Comparison of ENCODE assay signal across 19 cellular contexts in genomic region chr1:41468082-41468762, GRCh38. TPM values are rescaled to one million over a fixed set of nuclear protein-coding genes. Genes with fewer than 3 reads are reported as not detected.
DNase-seq lines count a peak whose midpoint lies in the region; ATAC-seq and TF ChIP-seq lines count a peak whose summit lies in the region.
"Had no signal": no experiment of that assay in that cellular context is flagged by ENCODE, and none has a peak within 500 bp of the region (broad histone marks: within the 10 kb centered on the region; RNA-seq: fewer than 3 reads in every experiment).

No MANE protein-coding gene starts in this region.

- H3K27me3 Mint-ChIP-seq in naive thymus-derived CD4-positive, alpha-beta T cell, result peaks cover 0 to 6% (median 0%) of the 10 kb centered on the region in 5 donors

- no peaks in the 10 kb centered on the region for H3K9me3 Mint-ChIP-seq in naive thymus-derived CD4-positive, alpha-beta T cell
- H3K9me3 Mint-ChIP-seq: H9, T-cell had no signal

- POLR2A ChIA-PET in PC-9 (lab: Charles Lee; ENCODE audit: unreplicated experiment), result interaction anchor here (0.7 kb wide), 2 partner anchors 106 to 1670 kb away, joined by 3 to 5 read pairs; no protein-coding TSS in a partner anchor
- POLR2A ChIA-PET in naive thymus-derived CD4-positive, alpha-beta T cell (lab: Charles Lee), result no interaction called here

- H3K27me3 ChIP-seq in BLaER1 (no peaks in the 10 kb centered on the region), PC-9 (ENCODE audit: insufficient read depth, low read depth) (no peaks in the 10 kb centered on the region)
- no peaks in the 10 kb centered on the region for H3K27me3 ChIP-seq in naive thymus-derived CD4-positive, alpha-beta T cell (ENCODE audit: control insufficient read depth in 2 of 2, insufficient read depth in 2 of 2, low read length in 2 of 2)

- H3K4me1 Mint-ChIP-seq in naive thymus-derived CD4-positive, alpha-beta T cell, result no peaks in the 10 kb centered on the region
- H3K4me1 Mint-ChIP-seq: T-cell had no signal

- TF ChIP-seq CTCF in PC-9 (conservative IDR thresholded peaks at IDR 0.05), result no peak
- no peak for TF ChIP-seq CTCF in mucosa of descending colon (IDR thresholded peaks at IDR 0.05)

- peak; percentile 14; the same call in 1 of the 2 replicates for TF ChIP-seq RAD21 in Ishikawa (IDR thresholded peaks at IDR 0.05; ENCODE audit: low read depth)

- no peaks in the 10 kb centered on the region for H3K9me2 ChIP-seq in PC-9 (ENCODE audit: insufficient read depth)

- BruUV-seq in PC-9 (replicated peaks; lab: Mats Ljungman, UMichigan), result no TSS peak

- peak overlapping the region; percentile 53 for H3K27ac ChIP-seq in BLaER1
- no peak overlapping the region for H3K27ac ChIP-seq in PC-9
- H3K27ac ChIP-seq in naive thymus-derived CD4-positive, alpha-beta T cell (ENCODE audit: low read depth, low read length), result no peak overlapping the region
- H3K27ac ChIP-seq: HL-60, SK-N-MC had no signal

- intact Hi-C loops in PC-9 (cut with micrococcal nuclease; ENCODE audit: unreplicated experiment), result loop anchor here (1.0 kb wide), 1 partner anchor 47 kb away; no protein-coding TSS in a partner anchor
- intact Hi-C loops in mucosa of descending colon (cut with DNase I, micrococcal nuclease), result no loop called here
- intact Hi-C loops in naive thymus-derived CD4-positive, alpha-beta T cell (cut with micrococcal nuclease), result no loop called here

- peaks cover 14% of the 10 kb centered on the region for H3F3A ChIP-seq in PC-9 (ENCODE audit: insufficient read depth, low read depth)

- H3K9ac ChIP-seq in BLaER1, result no peak overlapping the region

- no peak overlapping the region for H3K27ac Mint-ChIP-seq in naive thymus-derived CD4-positive, alpha-beta T cell
- H3K27ac Mint-ChIP-seq: H9, T-cell had no signal

- no peak overlapping the region for H2AFZ ChIP-seq in PC-9

- no peaks in the 10 kb centered on the region for H3K79me2 ChIP-seq in PC-9 (ENCODE audit: low read depth)

- peak; percentile 87 for ATAC-seq in mucosa of descending colon
- no peak for ATAC-seq in left lobe of liver
- ATAC-seq in naive thymus-derived CD4-positive, alpha-beta T cell, result no peak
- ATAC-seq: PC-3, T-cell had no signal

- H3K9me3 ChIP-seq in BLaER1 (no peaks in the 10 kb centered on the region), PC-9 (ENCODE audit: insufficient read depth, low read depth) (no peaks in the 10 kb centered on the region), mucosa of descending colon (no peaks in the 10 kb centered on the region)
- no peaks in the 10 kb centered on the region for H3K9me3 ChIP-seq in naive thymus-derived CD4-positive, alpha-beta T cell (ENCODE audit: control insufficient read depth in 2 of 3, low read length in 3 of 3)
- H3K9me3 ChIP-seq: Caco-2 had no signal

- TF ChIP-seq EP300 in Ishikawa (IDR thresholded peaks at IDR 0.05; ENCODE audit: borderline replicate concordance), result no peak

- DNase-seq in PC-9 (peak; percentile 70 to 73), mucosa of descending colon (peak in 2 of 3 donors; percentile 43 to 61), left lobe of liver (ENCODE audit: low spot score) (no peak), NCI-H748 (lab: John Stamatoyannopoulos, UW; ENCODE audit: unreplicated experiment) (no peak)
- DNase-seq in naive thymus-derived CD4-positive, alpha-beta T cell, result no peak
- no peak for DNase-seq in activated CD4-positive, alpha-beta T cell treated with anti-CD3 and anti-CD28 coated beads for 48 hours
- DNase-seq: Caco-2, H9, NCI-H1930, NCI-H226, NCI-H526 treated with DMSO at 0.1 percent for 48 hours, PC-3, Right ventricle myocardium superior, T-cell had no signal

- H3K4me2 ChIP-seq in BLaER1, result peak overlapping the region; percentile 78
- H3K4me2 ChIP-seq in PC-9, result peak overlapping the region; percentile 56

- CTCF ChIA-PET in PC-9 (lab: Charles Lee), result interaction anchor here (0.7 to 1.8 kb wide), 2 partner anchors 19 to 35 kb away, joined by 3 to 5 read pairs; no protein-coding TSS in a partner anchor
- CTCF ChIA-PET in naive thymus-derived CD4-positive, alpha-beta T cell (lab: Charles Lee), result no interaction called here

- H3K36me3 ChIP-seq in BLaER1 (no peaks in the 10 kb centered on the region), PC-9 (ENCODE audit: low read depth) (no peaks in the 10 kb centered on the region), mucosa of descending colon (ENCODE audit: low read depth) (no peaks in the 10 kb centered on the region)
- H3K36me3 ChIP-seq in naive thymus-derived CD4-positive, alpha-beta T cell (ENCODE audit: control insufficient read depth in 2 of 3, insufficient read depth in 3 of 3, low read length in 3 of 3), result no peaks in the 10 kb centered on the region

- H3K4me3 ChIP-seq in BLaER1 (no peak overlapping the region), PC-9 (no peak overlapping the region), mucosa of descending colon (no peak overlapping the region)
- H3K4me3 ChIP-seq in naive thymus-derived CD4-positive, alpha-beta T cell (ENCODE audit: low read length), result no peak overlapping the region
- H3K4me3 ChIP-seq: SK-N-MC had no signal

- H4K20me1 ChIP-seq in BLaER1 (no peaks in the 10 kb centered on the region), PC-9 (ENCODE audit: insufficient read depth) (no peaks in the 10 kb centered on the region)

- H3K4me1 ChIP-seq in BLaER1 (peaks cover 50% of the 10 kb centered on the region), PC-9 (replicated peaks; ENCODE audit: insufficient read depth) (peaks cover 36% of the 10 kb centered on the region), mucosa of descending colon (ENCODE audit: low read depth) (peaks cover 26% of the 10 kb centered on the region)
- H3K4me1 ChIP-seq in naive thymus-derived CD4-positive, alpha-beta T cell (ENCODE audit: control insufficient read depth in 2 of 2, insufficient read depth in 2 of 2, low read length in 2 of 2), result no peaks in the 10 kb centered on the region

- no peak overlapping the region for H3K4me3 Mint-ChIP-seq in naive thymus-derived CD4-positive, alpha-beta T cell
- H3K4me3 Mint-ChIP-seq: H9, T-cell had no signal

- H3K36me3 Mint-ChIP-seq in naive thymus-derived CD4-positive, alpha-beta T cell, result no peaks in the 10 kb centered on the region
- H3K36me3 Mint-ChIP-seq: T-cell had no signal

TF ChIP-seq in Ishikawa, 13 proteins besides CTCF, POLR2A, EP300 and RAD21:
- no peak for TF ChIP-seq REST (IDR thresholded peaks at IDR 0.05; ENCODE audit: low read depth)
- no peak for TF ChIP-seq EGR1 (IDR thresholded peaks at IDR 0.05)
- no peak for TF ChIP-seq NFIC (IDR thresholded peaks at IDR 0.05)
- TF ChIP-seq TEAD4 (IDR thresholded peaks at IDR 0.05), result no peak
- TF ChIP-seq TAF1 (IDR thresholded peaks at IDR 0.05; ENCODE audit: low read depth), result no peak
- TF ChIP-seq USF1 (IDR thresholded peaks at IDR 0.05), result no peak
- no peak for TF ChIP-seq MAX (IDR thresholded peaks at IDR 0.05)
- no peak for TF ChIP-seq CEBPB (IDR thresholded peaks at IDR 0.05)
- TF ChIP-seq ZBTB7A (IDR thresholded peaks at IDR 0.05; ENCODE audit: low read depth), result no peak
- no peak for TF ChIP-seq CREB1 (IDR thresholded peaks at IDR 0.05; ENCODE audit: low read depth)
- no peak for TF ChIP-seq TCF12 (IDR thresholded peaks at IDR 0.05; ENCODE audit: low read depth)
- no peak for TF ChIP-seq YY1 (IDR thresholded peaks at IDR 0.05; ENCODE audit: low read depth)
- TF ChIP-seq FOXM1 (IDR thresholded peaks at IDR 0.05; ENCODE audit: borderline replicate concordance, low read depth), result no peak

RNA-seq across cellular contexts. Expression of gene EDN2, which starts 16.3 kb away (rescaled TPM):
- total RNA-seq in PC-9 (2021) (0.43 and 0.48 TPM in 2 replicates), mucosa of descending colon (1 to 10 TPM; 1.6 to 5.8 (median 2.0) TPM), left lobe of liver (not detected)
- total RNA-seq in naive thymus-derived CD4-positive, alpha-beta T cell, result not detected
- not detected for polyA plus RNA-seq in naive thymus-derived CD4-positive, alpha-beta T cell
- total RNA-seq: A673, Caco-2, T-cell had no signal

Comparison
In these comparisons a context has a peak if more than half of its experiments do, and no peak if none do; other contexts are left out.
1. DNase-seq: peak in PC-9 (2 of 2) and mucosa of descending colon (2 of 3); none in left lobe of liver (single experiment), NCI-H748 (single experiment), naive thymus-derived CD4-positive, alpha-beta T cell (0 of 9) and activated CD4-positive, alpha-beta T cell treated with anti-CD3 and anti-CD28 coated beads for 48 hours (single experiment).